Comparison of ENCODE assay signal across 8 cellular contexts in the genomic region with DNA sequence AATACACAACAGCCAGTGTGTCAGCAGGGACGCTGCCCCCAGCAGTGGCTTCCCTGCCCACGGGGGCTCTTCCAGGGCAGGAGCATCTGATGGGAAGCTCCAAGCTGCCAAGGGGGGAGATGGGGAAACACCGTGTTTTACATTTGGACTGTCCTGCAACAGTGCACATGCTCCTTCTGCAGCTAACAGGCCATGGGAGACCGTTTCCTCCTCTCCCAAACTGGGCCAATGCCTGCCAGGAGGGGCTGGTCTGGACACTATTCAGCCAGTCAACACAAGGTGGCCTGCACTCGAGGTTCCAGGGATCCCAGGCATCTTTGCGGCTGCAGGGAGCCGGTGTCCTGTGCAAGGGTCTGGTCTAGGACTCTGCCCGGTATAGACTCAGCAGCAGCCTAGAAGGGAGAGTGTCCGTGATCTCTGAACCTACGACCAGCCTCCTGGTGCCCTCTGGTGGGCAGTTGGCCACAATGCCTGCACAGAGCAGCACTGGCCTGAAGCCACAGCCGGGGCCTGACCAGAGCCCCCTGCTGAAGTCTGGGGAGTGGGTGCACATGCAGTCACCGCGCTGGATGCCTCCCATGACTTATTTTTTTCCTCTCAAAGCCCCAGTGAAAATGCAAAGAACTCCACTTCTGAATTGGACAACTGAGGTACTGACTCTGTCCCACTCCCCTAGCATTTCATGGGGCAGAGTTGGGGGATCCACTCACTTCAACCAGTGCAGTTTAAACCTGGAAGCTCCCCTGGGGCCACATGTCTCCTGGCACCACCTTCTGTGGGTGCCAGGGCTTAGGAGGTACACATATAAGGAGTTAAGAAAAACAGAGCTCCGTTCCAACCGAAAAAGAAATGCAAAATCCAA. TPM values are rescaled to one million over a fixed set of nuclear protein-coding genes. Genes with fewer than 3 reads are reported as not detected.
A peak's percentile ranks its signal among the peaks of the same experiment; 100 is the strongest.
DNase-seq lines count a peak whose midpoint lies in the region; ATAC-seq, FAIRE-seq and TF ChIP-seq lines count a peak whose summit lies in the region.

No MANE protein-coding gene starts in this region.

- peaks cover 29 to 49% (median 44%) of the 10 kb centered on the region in 4 donors for H3K36me3 ChIP-seq in stomach

- peak; percentile 10 for DNase-seq in AG09309 (ENCODE audit: low read depth)
- DNase-seq in GM18507 (ENCODE audit: extremely low spot score, insufficient read length, low read depth), result peak; percentile 48
- DNase-seq in NCI-H2171 (lab: John Stamatoyannopoulos, UW), result peak; percentile 42
- DNase-seq in activated CD4-positive, alpha-beta T cell treated with anti-CD3 and anti-CD28 coated beads, Interleukin-2, amount 50 U/mL, for 48 hours, result peak; percentile 50 to 54
- peak; percentile 60 for DNase-seq in epithelial cell of esophagus (ENCODE audit: low read depth)
- peak; percentile 42 for DNase-seq in mucosa of gallbladder (ENCODE audit: low spot score)
- DNase-seq in stomach, result peak; percentile 63

- no peak for ATAC-seq in GM19395 (IDR thresholded peaks at IDR 0.05; ENCODE audit: unreplicated experiment)

- peak; percentile 88 for TF ChIP-seq CTCF in AG09309 (IDR thresholded peaks at IDR 0.05; ENCODE audit: control insufficient read depth, insufficient read depth, low read depth, low read length, missing control alignments)
- peak; percentile 86 for TF ChIP-seq CTCF in epithelial cell of esophagus (IDR thresholded peaks at IDR 0.05; ENCODE audit: insufficient read depth, low read depth, low read length, missing control alignments)
- TF ChIP-seq CTCF in stomach (IDR thresholded peaks at IDR 0.05), result peak in 5 of 7 experiments; percentile 15 to 55 (median 52)

- TF ChIP-seq POLR2A in stomach (IDR thresholded peaks at IDR 0.05), result no peak

- H3K9me3 ChIP-seq in stomach, result no peaks in the 10 kb centered on the region

- TF ChIP-seq EP300 in stomach (IDR thresholded peaks at IDR 0.05), result no peak

- H3K4me1 ChIP-seq in stomach, result peaks cover 0 to 21% (median 16%) of the 10 kb centered on the region in 4 donors

- H3K4me3 ChIP-seq in AG09309 (ENCODE audit: control insufficient read depth, low read depth, low read length), result no peak overlapping the region
- no peak overlapping the region for H3K4me3 ChIP-seq in epithelial cell of esophagus (ENCODE audit: low read length)
- no peak overlapping the region for H3K4me3 ChIP-seq in stomach

- H3K27ac ChIP-seq in stomach, result no peak overlapping the region

- 52 to 59% (median 54%) methylated on average over 8 to 15 of the region's 15 CpGs for whole genome bisulfite sequencing in stomach, 5 donors

- no peaks in the 10 kb centered on the region for H3K27me3 ChIP-seq in stomach

- FAIRE-seq in GM18507 (lab: Jason Lieb, UNC), result peak; percentile 68

- intact Hi-C loops in stomach (cut with DNase I; ENCODE audit: low total_unique reads), result no loop called here

RNA-seq across cellular contexts. Expression of gene RCC2, which starts 33.3 kb away (rescaled TPM):
- total RNA-seq in mucosa of gallbladder (67.6 TPM), stomach (10 to 100 TPM; 15.8 to 73.6 (median 35.4) TPM)
- polyA plus RNA-seq in stomach, result 10 to 100 TPM; 16.0 to 29.1 (median 22.9) TPM

RNA-seq across cellular contexts. Expression of gene PADI6, which starts 34.1 kb away (rescaled TPM):
- not detected for total RNA-seq in mucosa of gallbladder
- total RNA-seq in stomach, result not detected
- not detected for polyA plus RNA-seq in stomach

Comparison
In these comparisons a context has a peak if more than half of its experiments do, and no peak if none do; other contexts are left out.
1. DNase-seq: peak in every context shown above with its lines; median percentile 63 in stomach; 60 in epithelial cell of esophagus; 52 in activated CD4-positive, alpha-beta T cell treated with anti-CD3 and anti-CD28 coated beads, Interleukin-2, amount 50 U/mL, for 48 hours; 48 in GM18507; 42 in NCI-H2171; 42 in mucosa of gallbladder; 10 in AG09309.